ENCODE assay signal across 10 cellular contexts in the genomic region with DNA sequence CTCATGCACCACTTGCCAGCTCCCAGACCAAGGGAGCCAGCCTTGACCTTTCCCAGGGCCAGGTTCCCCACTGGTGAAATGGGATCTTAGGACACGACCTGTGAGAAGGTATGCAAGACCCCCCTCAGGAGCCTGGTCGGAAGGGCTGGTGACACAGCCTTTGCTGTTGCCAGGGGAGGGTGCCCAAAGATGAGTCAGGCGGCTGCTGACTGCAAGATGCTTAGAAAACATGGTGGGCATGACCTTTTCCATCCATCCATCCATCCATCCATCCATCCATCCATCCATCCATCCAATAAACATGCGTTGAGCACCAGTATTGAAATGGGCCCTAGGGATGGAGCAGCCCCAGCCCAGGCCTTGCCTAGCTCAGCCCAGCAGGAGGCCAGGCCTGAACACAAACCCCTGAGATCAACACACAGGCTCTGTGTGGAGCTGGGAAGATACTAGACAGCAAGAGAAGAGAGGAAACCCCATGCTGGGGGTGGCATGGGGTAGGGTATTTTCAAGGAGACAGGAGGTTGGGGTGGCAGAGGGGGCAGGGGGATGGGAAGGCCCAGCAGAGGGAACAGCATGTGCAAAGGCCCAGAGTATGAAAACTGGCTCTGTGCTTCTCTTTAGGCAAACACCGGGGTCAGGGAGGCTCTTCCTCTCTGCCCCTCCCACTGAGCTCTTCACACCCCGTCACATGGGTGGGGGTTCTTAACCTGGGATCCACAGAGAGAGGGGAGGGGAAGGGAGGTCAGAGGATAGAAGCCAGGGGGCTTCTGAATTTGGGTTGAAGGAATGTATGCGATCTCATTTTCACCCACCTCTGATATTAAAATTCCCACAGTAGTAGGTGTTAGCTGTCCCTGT. TPM values are rescaled to one million over a fixed set of nuclear protein-coding genes. Genes with fewer than 3 reads are reported as not detected.
DNase-seq lines count a peak whose midpoint lies in the region; ATAC-seq and TF ChIP-seq lines count a peak whose summit lies in the region.
"Had no signal": no experiment of that assay in that cellular context is flagged by ENCODE, and none has a peak within 500 bp of the region (broad histone marks: within the 10 kb centered on the region; RNA-seq: fewer than 3 reads in every experiment).

No MANE protein-coding gene starts in this region.

- DNase-seq in CD8-positive, alpha-beta memory T cell: no peak
- DNase-seq in natural killer cell: no peak
- no peak for DNase-seq in H4 (ENCODE audit: low spot score)
- DNase-seq in occipital lobe (lab: John Stamatoyannopoulos, UW): no peak
- no peak for DNase-seq in GM19240 (ENCODE audit: insufficient read length, low spot score)
- DNase-seq in NCI-H2107 treated with DMSO at 0.1 percent for 48 hours (lab: John Stamatoyannopoulos, UW; ENCODE audit: unreplicated experiment): no peak

- H3K9me3 ChIP-seq in CD8-positive, alpha-beta memory T cell (ENCODE audit: low read length): no peaks in the 10 kb centered on the region
- H3K9me3 ChIP-seq: ascending aorta had no signal

- peak overlapping the region; percentile 71 to 85 (median 80) for H3K4me3 Mint-ChIP-seq in CD8-positive, alpha-beta memory T cell
- H3K4me3 Mint-ChIP-seq in IgD-negative memory B cell: peak overlapping the region; percentile 17 to 78 (median 75)
- peak overlapping the region; percentile 79 for H3K4me3 Mint-ChIP-seq in activated T-helper 17 cell treated with anti-CD3 and anti-CD28 coated beads, Interleukin-2, amount 50 U/mL, for 72 hours
- H3K4me3 Mint-ChIP-seq in natural killer cell: peak overlapping the region; percentile 65

- H3K27ac ChIP-seq in CD8-positive, alpha-beta memory T cell (ENCODE audit: low read depth, low read length): no peak overlapping the region

- H3K4me1 ChIP-seq in CD8-positive, alpha-beta memory T cell (ENCODE audit: insufficient read depth, low read length): peaks cover 24% of the 10 kb centered on the region

- peaks cover 0 to 1% of the 10 kb centered on the region in 2 donors for H3K27me3 Mint-ChIP-seq in CD8-positive, alpha-beta memory T cell
- H3K27me3 Mint-ChIP-seq in IgD-negative memory B cell (peaks cover 2% of the 10 kb centered on the region), natural killer cell (ENCODE audit: low read depth in 2 of 2) (no peaks in the 10 kb centered on the region)
- no peaks in the 10 kb centered on the region for H3K27me3 Mint-ChIP-seq in activated T-helper 17 cell treated with anti-CD3 and anti-CD28 coated beads, Interleukin-2, amount 50 U/mL, for 72 hours

- H3K27ac Mint-ChIP-seq in CD8-positive, alpha-beta memory T cell: peak overlapping the region; percentile 33 to 94 (median 77)
- no peak overlapping the region for H3K27ac Mint-ChIP-seq in IgD-negative memory B cell
- peak overlapping the region; percentile 21 for H3K27ac Mint-ChIP-seq in activated T-helper 17 cell treated with anti-CD3 and anti-CD28 coated beads, Interleukin-2, amount 50 U/mL, for 72 hours
- H3K27ac Mint-ChIP-seq in natural killer cell: peak overlapping the region; percentile 80

- no peaks in the 10 kb centered on the region for H3K27me3 ChIP-seq in CD8-positive, alpha-beta memory T cell (ENCODE audit: insufficient read depth, low read length, poor library complexity, severe bottlenecking)
- H3K27me3 ChIP-seq: ascending aorta had no signal

- CTCF ChIA-PET in CD8-positive, alpha-beta memory T cell (lab: Charles Lee): interaction anchor here (0.7 to 1.8 kb wide), 5 partner anchors 10 to 156 kb away, joined by 3 to 11 read pairs (median 5); no protein-coding TSS in a partner anchor

- ATAC-seq in activated T-helper 17 cell treated with anti-CD3 and anti-CD28 coated beads, Interleukin-2, amount 50 U/mL, for 72 hours (replicated peaks): no peak
- no peak for ATAC-seq in natural killer cell
- ATAC-seq: left lobe of liver had no signal

- intact Hi-C loops in natural killer cell (cut with micrococcal nuclease): no loop called here

- no peak overlapping the region for H3K4me3 ChIP-seq in CD8-positive, alpha-beta memory T cell (ENCODE audit: low read length)

- POLR2A ChIA-PET in CD8-positive, alpha-beta memory T cell (lab: Charles Lee): interaction anchor here (0.6 to 1.1 kb wide), 5 partner anchors 12 to 51 kb away, joined by 3 to 5 read pairs (median 5); no protein-coding TSS in a partner anchor

- H3K4me1 Mint-ChIP-seq in CD8-positive, alpha-beta memory T cell: peaks cover 17 to 24% (median 24%) of the 10 kb centered on the region in 3 donors
- H3K4me1 Mint-ChIP-seq in IgD-negative memory B cell: peaks cover 5 to 10% (median 6%) of the 10 kb centered on the region in 3 donors
- H3K4me1 Mint-ChIP-seq in activated T-helper 17 cell treated with anti-CD3 and anti-CD28 coated beads, Interleukin-2, amount 50 U/mL, for 72 hours: peaks cover 10% of the 10 kb centered on the region
- H3K4me1 Mint-ChIP-seq in natural killer cell: peaks cover 18 to 29% of the 10 kb centered on the region in 2 donors

- no peak for TF ChIP-seq CTCF in natural killer cell (IDR thresholded peaks at IDR 0.05)

- H3K9me3 Mint-ChIP-seq in CD8-positive, alpha-beta memory T cell: no peaks in the 10 kb centered on the region
- H3K9me3 Mint-ChIP-seq in IgD-negative memory B cell: peaks cover 0 to 1% (median 0%) of the 10 kb centered on the region in 3 donors
- no peaks in the 10 kb centered on the region for H3K9me3 Mint-ChIP-seq in activated T-helper 17 cell treated with anti-CD3 and anti-CD28 coated beads, Interleukin-2, amount 50 U/mL, for 72 hours
- no peaks in the 10 kb centered on the region for H3K9me3 Mint-ChIP-seq in natural killer cell

- no peaks in the 10 kb centered on the region for H3K36me3 ChIP-seq in CD8-positive, alpha-beta memory T cell (ENCODE audit: insufficient read depth, low read length)
- H3K36me3 ChIP-seq: ascending aorta had no signal

- no peaks in the 10 kb centered on the region for H3K36me3 Mint-ChIP-seq in CD8-positive, alpha-beta memory T cell
- H3K36me3 Mint-ChIP-seq in IgD-negative memory B cell (no peaks in the 10 kb centered on the region), natural killer cell (no peaks in the 10 kb centered on the region)
- H3K36me3 Mint-ChIP-seq in activated T-helper 17 cell treated with anti-CD3 and anti-CD28 coated beads, Interleukin-2, amount 50 U/mL, for 72 hours (ENCODE audit: low read depth): no peaks in the 10 kb centered on the region

RNA-seq across cellular contexts. Expression of a gene that starts 26.2 kb away (rescaled TPM):
- total RNA-seq in CD8-positive, alpha-beta memory T cell: 100 to 1,000 TPM; 109 to 116 TPM
- 24.2 TPM for polyA plus RNA-seq in CD8-positive, alpha-beta memory T cell
- 17.7 TPM for polyA plus RNA-seq in IgD-negative memory B cell
- 10 to 100 TPM; 63.8 to 77.0 TPM for total RNA-seq in activated T-helper 17 cell treated with anti-CD3 and anti-CD28 coated beads, Interleukin-2, amount 50 U/mL, for 72 hours
- 10 to 100 TPM; 77.9 to 92.6 (median 90.4) TPM for total RNA-seq in natural killer cell
- total RNA-seq in H4 (2014; rRNA removed; shearing (Covaris generic)): 32.3 and 44.7 TPM in 2 replicates
- 60.2 TPM for total RNA-seq in occipital lobe

RNA-seq across cellular contexts. Expression of a gene that starts 53.3 kb away (rescaled TPM):
- total RNA-seq in CD8-positive, alpha-beta memory T cell: under 1 TPM; 0.35 to 0.42 TPM
- polyA plus RNA-seq in CD8-positive, alpha-beta memory T cell: 0.72 TPM
- polyA plus RNA-seq in IgD-negative memory B cell: 6.5 TPM
- 1 to 10 TPM in 1 of 2 donors, under 1 TPM in 1; 0.30 to 8.3 TPM for total RNA-seq in activated T-helper 17 cell treated with anti-CD3 and anti-CD28 coated beads, Interleukin-2, amount 50 U/mL, for 72 hours
- total RNA-seq in natural killer cell (1 to 10 TPM in 2 of 3 donors, under 1 TPM in 1; 0.60 to 7.1 (median 4.4) TPM), occipital lobe (1.4 TPM)
- total RNA-seq in H4 (2014; rRNA removed; shearing (Covaris generic)): 0.02 and 0.27 TPM in 2 replicates

Comparison
In these comparisons a context has a peak if more than half of its experiments do, and no peak if none do; other contexts are left out.
1. H3K27ac Mint-ChIP-seq: peak in CD8-positive, alpha-beta memory T cell (8 of 8), activated T-helper 17 cell treated with anti-CD3 and anti-CD28 coated beads, Interleukin-2, amount 50 U/mL, for 72 hours (single experiment) and natural killer cell (2 of 2); none in IgD-negative memory B cell (0 of 3).
2. Peak in every context shown above with its lines, with median percentiles within 50 percentile points of each other: H3K4me3 Mint-ChIP-seq.